14 cellular contexts compared by ENCODE assay signal in the genomic region with DNA sequence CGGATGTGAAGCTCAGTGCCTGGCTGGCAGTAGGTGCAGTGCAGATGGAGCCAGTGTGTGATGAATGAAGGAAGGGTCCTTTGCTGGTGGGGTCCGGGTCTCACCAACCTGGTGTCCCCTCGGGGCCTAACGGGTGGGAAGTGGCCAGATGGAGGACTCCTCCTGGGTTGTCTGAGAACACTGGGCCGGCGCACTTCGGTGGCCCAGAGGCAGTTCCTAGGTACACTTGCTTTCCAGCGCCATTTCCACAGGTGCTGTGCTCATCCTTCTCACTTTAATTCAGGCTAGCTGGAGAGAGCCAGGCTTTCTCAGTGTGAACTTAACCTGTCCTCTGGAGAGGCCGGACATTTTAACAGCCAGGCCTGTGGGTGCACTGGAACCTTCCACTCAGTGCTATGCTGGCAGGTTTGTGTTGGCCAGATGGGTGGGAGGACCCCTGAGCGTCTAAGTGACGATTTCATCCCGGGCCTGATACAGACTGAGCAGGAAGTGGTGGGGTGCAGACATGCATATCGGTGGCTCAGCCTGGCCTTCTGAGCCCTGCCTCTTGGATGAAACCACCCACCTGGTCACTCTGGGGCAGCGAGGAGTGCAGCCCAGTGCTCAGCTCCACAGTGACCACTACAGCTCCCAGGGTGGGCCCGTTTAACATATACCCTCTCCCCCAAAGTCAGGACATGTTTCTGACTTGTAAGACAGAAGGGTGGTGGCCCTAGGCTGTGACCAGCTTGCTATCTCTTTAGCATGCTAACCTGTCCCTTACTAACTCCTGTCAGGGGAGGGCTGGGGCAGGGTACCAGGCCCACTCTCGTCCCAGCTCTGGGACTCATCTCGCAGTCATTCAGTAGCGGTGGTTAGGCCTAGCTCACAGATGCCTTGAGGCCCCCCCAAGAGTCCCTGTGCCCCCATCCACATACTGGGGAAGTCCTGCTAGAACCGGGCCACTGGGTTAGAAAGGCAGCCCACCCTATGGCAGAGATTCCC. TPM values are rescaled to one million over a fixed set of nuclear protein-coding genes. Genes with fewer than 3 reads are reported as not detected.
DNase-seq lines count a peak whose midpoint lies in the region; ATAC-seq lines count a peak whose summit lies in the region.
"Had no signal": no experiment of that assay in that cellular context is flagged by ENCODE, and none has a peak within 500 bp of the region (broad histone marks: within the 10 kb centered on the region; RNA-seq: fewer than 3 reads in every experiment).

No MANE protein-coding gene starts in this region.

- CTCF ChIA-PET in activated CD4-positive, alpha-beta memory T cell treated with anti-CD3 and anti-CD28 coated beads for 36 hours (lab: Charles Lee) = interaction anchor here (0.9 kb wide), 1 partner anchor 159 kb away, joined by 3 read pairs; no protein-coding TSS in a partner anchor
- CTCF ChIA-PET in activated CD4-positive, alpha-beta memory T cell treated with anti-CD3 and anti-CD28 coated beads, Interleukin-2, amount 10 ng/mL, durations not matched to agents 7 days and 5 days (lab: Charles Lee) = no interaction called here

- no peak overlapping the region for H3K4me3 Mint-ChIP-seq in activated CD4-positive, alpha-beta memory T cell treated with anti-CD3 and anti-CD28 coated beads for 36 hours
- H3K4me3 Mint-ChIP-seq in activated CD4-positive, alpha-beta memory T cell treated with anti-CD3 and anti-CD28 coated beads, Interleukin-2, amount 10 ng/mL, durations not matched to agents 7 days and 5 days = no peak overlapping the region
- H3K4me3 Mint-ChIP-seq in activated naive CD8-positive, alpha-beta T cell treated with anti-CD3 and anti-CD28 coated beads, Interleukin-2, amount 50 U/mL, for 24 hours = no peak overlapping the region

- intact Hi-C loops in activated CD4-positive, alpha-beta memory T cell treated with anti-CD3 and anti-CD28 coated beads for 36 hours (cut with micrococcal nuclease) = loop anchor here (5.0 to 10.0 kb wide), 5 partner anchors 73 to 1885 kb away; a partner anchor contains a TSS

- POLR2A ChIA-PET in activated CD4-positive, alpha-beta memory T cell treated with anti-CD3 and anti-CD28 coated beads for 36 hours (lab: Charles Lee) = interaction anchor here (4.0 kb wide), 1 partner anchor 8 kb away, joined by 18 read pairs; a partner anchor contains a TSS
- POLR2A ChIA-PET in activated CD4-positive, alpha-beta memory T cell treated with anti-CD3 and anti-CD28 coated beads, Interleukin-2, amount 10 ng/mL, durations not matched to agents 7 days and 5 days (lab: Charles Lee) = interaction anchor here (0.7 to 1.4 kb wide), 2 partner anchors 168 to 262 kb away, joined by 3 read pairs; no protein-coding TSS in a partner anchor

- no peak for DNase-seq in activated CD4-positive, alpha-beta memory T cell treated with anti-CD3 and anti-CD28 coated beads for 36 hours
- no peak for DNase-seq in activated CD4-positive, alpha-beta memory T cell treated with anti-CD3 and anti-CD28 coated beads, Interleukin-2, amount 10 ng/mL, durations not matched to agents 7 days and 5 days
- DNase-seq in activated naive CD8-positive, alpha-beta T cell treated with anti-CD3 and anti-CD28 coated beads, Interleukin-2, amount 50 U/mL, for 24 hours = no peak
- DNase-seq in stimulated activated CD8-positive, alpha-beta memory T cell treated with anti-CD3 and anti-CD28 coated beads, Interleukin-4, amount 100 ng/mL, for 48 hours = peak; percentile 24
- DNase-seq in NCI-H2081 (lab: John Stamatoyannopoulos, UW) (no peak), DMS153 (lab: John Stamatoyannopoulos, UW) (no peak)
- DNase-seq: DND-41, naive B cell, NCI-H187 treated with DMSO at 0.1 percent for 48 hours, T-helper 1 cell, trophoblast cell had no signal

- no peaks in the 10 kb centered on the region for H3K9me3 Mint-ChIP-seq in activated CD4-positive, alpha-beta memory T cell treated with anti-CD3 and anti-CD28 coated beads for 36 hours
- H3K9me3 Mint-ChIP-seq in activated CD4-positive, alpha-beta memory T cell treated with anti-CD3 and anti-CD28 coated beads, Interleukin-2, amount 10 ng/mL, durations not matched to agents 7 days and 5 days = no peaks in the 10 kb centered on the region
- H3K9me3 Mint-ChIP-seq in activated naive CD8-positive, alpha-beta T cell treated with anti-CD3 and anti-CD28 coated beads, Interleukin-2, amount 50 U/mL, for 24 hours = no peaks in the 10 kb centered on the region

- peaks cover 29% of the 10 kb centered on the region for H3K4me1 Mint-ChIP-seq in activated CD4-positive, alpha-beta memory T cell treated with anti-CD3 and anti-CD28 coated beads for 36 hours (ENCODE audit: low read depth)
- H3K4me1 Mint-ChIP-seq in activated CD4-positive, alpha-beta memory T cell treated with anti-CD3 and anti-CD28 coated beads, Interleukin-2, amount 10 ng/mL, durations not matched to agents 7 days and 5 days = peaks cover 20% of the 10 kb centered on the region
- peaks cover 30% of the 10 kb centered on the region for H3K4me1 Mint-ChIP-seq in activated naive CD8-positive, alpha-beta T cell treated with anti-CD3 and anti-CD28 coated beads, Interleukin-2, amount 50 U/mL, for 24 hours

- H3K27ac Mint-ChIP-seq in activated CD4-positive, alpha-beta memory T cell treated with anti-CD3 and anti-CD28 coated beads for 36 hours = peak overlapping the region; percentile 45
- H3K27ac Mint-ChIP-seq in activated CD4-positive, alpha-beta memory T cell treated with anti-CD3 and anti-CD28 coated beads, Interleukin-2, amount 10 ng/mL, durations not matched to agents 7 days and 5 days = no peak overlapping the region
- peak overlapping the region; percentile 97 for H3K27ac Mint-ChIP-seq in activated naive CD8-positive, alpha-beta T cell treated with anti-CD3 and anti-CD28 coated beads, Interleukin-2, amount 50 U/mL, for 24 hours
- H3K27ac Mint-ChIP-seq: naive B cell had no signal

- H3K27me3 Mint-ChIP-seq in activated CD4-positive, alpha-beta memory T cell treated with anti-CD3 and anti-CD28 coated beads for 36 hours = peaks cover 16% of the 10 kb centered on the region
- peaks cover 13% of the 10 kb centered on the region for H3K27me3 Mint-ChIP-seq in activated CD4-positive, alpha-beta memory T cell treated with anti-CD3 and anti-CD28 coated beads, Interleukin-2, amount 10 ng/mL, durations not matched to agents 7 days and 5 days
- peaks cover 10% of the 10 kb centered on the region for H3K27me3 Mint-ChIP-seq in activated naive CD8-positive, alpha-beta T cell treated with anti-CD3 and anti-CD28 coated beads, Interleukin-2, amount 50 U/mL, for 24 hours

- peak; percentile 65 for ATAC-seq in HG03066 (IDR thresholded peaks at IDR 0.05; ENCODE audit: low read depth, unreplicated experiment)
- no peak for ATAC-seq in activated naive CD8-positive, alpha-beta T cell treated with anti-CD3 and anti-CD28 coated beads, Interleukin-2, amount 50 U/mL, for 24 hours
- ATAC-seq in HG03354 (IDR thresholded peaks at IDR 0.05; ENCODE audit: poor library complexity, severe bottlenecking, unreplicated experiment) = no peak
- ATAC-seq: right lobe of liver had no signal

- no peaks in the 10 kb centered on the region for H3K36me3 Mint-ChIP-seq in activated CD4-positive, alpha-beta memory T cell treated with anti-CD3 and anti-CD28 coated beads for 36 hours
- no peaks in the 10 kb centered on the region for H3K36me3 Mint-ChIP-seq in activated CD4-positive, alpha-beta memory T cell treated with anti-CD3 and anti-CD28 coated beads, Interleukin-2, amount 10 ng/mL, durations not matched to agents 7 days and 5 days (ENCODE audit: low read depth)
- no peaks in the 10 kb centered on the region for H3K36me3 Mint-ChIP-seq in activated naive CD8-positive, alpha-beta T cell treated with anti-CD3 and anti-CD28 coated beads, Interleukin-2, amount 50 U/mL, for 24 hours (ENCODE audit: low read depth)
- H3K36me3 Mint-ChIP-seq: naive B cell had no signal

RNA-seq across cellular contexts. Expression of a gene that starts 8.2 kb away (rescaled TPM):
- total RNA-seq in activated CD4-positive, alpha-beta memory T cell treated with anti-CD3 and anti-CD28 coated beads for 36 hours = 10 to 100 TPM; 23.4 to 24.0 TPM
- total RNA-seq in activated CD4-positive, alpha-beta memory T cell treated with anti-CD3 and anti-CD28 coated beads, Interleukin-2, amount 10 ng/mL, durations not matched to agents 7 days and 5 days = 10 to 100 TPM; 28.4 to 29.8 TPM

RNA-seq across cellular contexts. Expression of a gene that starts 44.2 kb away (rescaled TPM):
- total RNA-seq in activated CD4-positive, alpha-beta memory T cell treated with anti-CD3 and anti-CD28 coated beads for 36 hours = 10 to 100 TPM; 48.5 to 51.0 TPM
- total RNA-seq in activated CD4-positive, alpha-beta memory T cell treated with anti-CD3 and anti-CD28 coated beads, Interleukin-2, amount 10 ng/mL, durations not matched to agents 7 days and 5 days = 10 to 100 TPM; 47.7 to 48.2 TPM
